ENCODE assay signal across 8 cellular contexts in genomic region chr7:49773082-49773938, GRCh38. TPM values are rescaled to one million over a fixed set of nuclear protein-coding genes. Genes with fewer than 3 reads are reported as not detected.
DNase-seq lines count a peak whose midpoint lies in the region; ATAC-seq, FAIRE-seq and TF ChIP-seq lines count a peak whose summit lies in the region.
"Had no signal": no experiment of that assay in that cellular context is flagged by ENCODE, and none has a peak within 500 bp of the region (broad histone marks: within the 10 kb centered on the region; RNA-seq: fewer than 3 reads in every experiment).

TSS of gene VWC2 (plus strand) at chr7:49773638. CDS start at chr7:49775436, 1,798 bp downstream.

- ATAC-seq in GM19452 (IDR thresholded peaks at IDR 0.05; ENCODE audit: unreplicated experiment) = no peak

- no peak within 1 kb of the TSS for H3K9ac ChIP-seq in H9 (ENCODE audit: extremely low read depth, insufficient read length, low read length)
- no peak within 1 kb of the TSS for H3K9ac ChIP-seq in astrocyte (ENCODE audit: low read length)
- H3K9ac ChIP-seq in kidney (ENCODE audit: low read length in 2 of 2) = no peak within 1 kb of the TSS
- peak within 1 kb of the TSS in 1 of 2 donors; percentile 41 for H3K9ac ChIP-seq in stomach smooth muscle (ENCODE audit: low read length in 2 of 2)

- H3K36me3 ChIP-seq in astrocyte (ENCODE audit: insufficient read depth, low read length) (no peaks in the 10 kb centered on the region), kidney (ENCODE audit: control insufficient read depth in 1 of 2, insufficient read depth in 2 of 2, low read length in 2 of 2) (no peaks in the 10 kb centered on the region), stomach smooth muscle (ENCODE audit: control insufficient read depth in 2 of 2, insufficient read depth in 2 of 2, low read length in 2 of 2) (no peaks in the 10 kb centered on the region)

- no peak within 1 kb of the TSS for H3K27ac ChIP-seq in H9 (ENCODE audit: insufficient read length, low read depth, low read length)
- no peak within 1 kb of the TSS for H3K27ac ChIP-seq in astrocyte (ENCODE audit: low read depth, low read length)
- no peak within 1 kb of the TSS for H3K27ac ChIP-seq in kidney (ENCODE audit: low read depth in 2 of 2, low read length in 2 of 2)
- no peak within 1 kb of the TSS for H3K27ac ChIP-seq in stomach smooth muscle (ENCODE audit: low read length)

- H3K14ac ChIP-seq in H9 (ENCODE audit: insufficient read depth, low read length) = no peak within 1 kb of the TSS

- H3K36me3 Mint-ChIP-seq in H9 (ENCODE audit: insufficient read depth in 1 of 3, low read depth in 3 of 3) = peaks cover 0 to 4% (median 0%) of the 10 kb centered on the region in 3 experiments; a peak in 2 of 7 replicates
- H3K36me3 Mint-ChIP-seq in astrocyte (ENCODE audit: low read depth, unreplicated experiment) = no peaks in the 10 kb centered on the region

- H3K56ac ChIP-seq in H9 (ENCODE audit: insufficient read length, low read depth, low read length) = no peak within 1 kb of the TSS

- no peaks in the 10 kb centered on the region for H3K9me3 ChIP-seq in H9 (ENCODE audit: control insufficient read depth, low read depth, low read length)
- no peaks in the 10 kb centered on the region for H3K9me3 ChIP-seq in astrocyte (ENCODE audit: insufficient read depth, low read depth, low read length)
- no peaks in the 10 kb centered on the region for H3K9me3 ChIP-seq in kidney (ENCODE audit: control insufficient read depth in 1 of 2, low read length in 2 of 2)
- H3K9me3 ChIP-seq in stomach smooth muscle (ENCODE audit: control insufficient read depth in 2 of 2, low read length in 2 of 2) = no peaks in the 10 kb centered on the region

- H2BK120ac ChIP-seq in H9 (ENCODE audit: low read depth, low read length, poor library complexity, severe bottlenecking) = no peak within 1 kb of the TSS

- H3K27ac Mint-ChIP-seq in H9 (no peak within 1 kb of the TSS; a peak in 1 of 7 replicates), astrocyte (ENCODE audit: unreplicated experiment) (no peak within 1 kb of the TSS)
- H3K27ac Mint-ChIP-seq: activated CD4-positive, alpha-beta memory T cell treated with anti-CD3 and anti-CD28 coated beads, Interleukin-2, amount 10 ng/mL, durations not matched to agents 7 days and 5 days had no signal

- H3K27me3 ChIP-seq in H9 (ENCODE audit: insufficient read depth, low read length) (peaks cover 36% of the 10 kb centered on the region), astrocyte (ENCODE audit: insufficient read depth, low read length) (peaks cover 25% of the 10 kb centered on the region), stomach smooth muscle (ENCODE audit: control insufficient read depth in 1 of 2, insufficient read depth in 2 of 2, low read length in 2 of 2) (peaks cover 16% of the 10 kb centered on the region in 2 donors)

- H3K23ac ChIP-seq in H9 (ENCODE audit: insufficient read length, low read depth, low read length) = no peak within 1 kb of the TSS

- H3K23me2 ChIP-seq in H9 (ENCODE audit: insufficient read length, low read depth, low read length, poor library complexity, severe bottlenecking) = peaks cover 26% of the 10 kb centered on the region

- no peak within 1 kb of the TSS for H4K5ac ChIP-seq in H9 (ENCODE audit: insufficient read length, low read depth, low read length)

- H2BK15ac ChIP-seq in H9 (ENCODE audit: low read depth, low read length) = no peak within 1 kb of the TSS

- H3K9me3 Mint-ChIP-seq in H9 (peaks cover 0 to 3% of the 10 kb centered on the region in 2 experiments; a peak in 1 of 5 replicates), astrocyte (ENCODE audit: unreplicated experiment) (no peaks in the 10 kb centered on the region)
- H3K9me3 Mint-ChIP-seq: activated CD4-positive, alpha-beta memory T cell treated with anti-CD3 and anti-CD28 coated beads, Interleukin-2, amount 10 ng/mL, durations not matched to agents 7 days and 5 days had no signal

- H4K20me1 ChIP-seq in H9 (ENCODE audit: control insufficient read depth, insufficient read depth, insufficient read length) (no peaks in the 10 kb centered on the region), astrocyte (ENCODE audit: insufficient read depth, low read length) (no peaks in the 10 kb centered on the region)

- H3K4me1 Mint-ChIP-seq in H9 (peaks cover 20 to 27% of the 10 kb centered on the region in 2 experiments), astrocyte (ENCODE audit: low read depth, unreplicated experiment) (peaks cover 6% of the 10 kb centered on the region)

- H2BK5ac ChIP-seq in H9 (ENCODE audit: insufficient read length, low read length) = no peak within 1 kb of the TSS

- WGBS in H9 (ENCODE audit: extremely low coverage, insufficient read length, low lambda C conversion rate) = no CpG with 5 or more reads among the region's 83 CpGs

- no peak within 1 kb of the TSS for H3K4ac ChIP-seq in H9 (ENCODE audit: low read depth, low read length)

- no peak for TF ChIP-seq CTCF in H9 (conservative IDR thresholded peaks at IDR 0.05)
- no peak for TF ChIP-seq CTCF in astrocyte (IDR thresholded peaks at IDR 0.05; ENCODE audit: insufficient read depth, low read depth, low read length)
- no peak for TF ChIP-seq CTCF in kidney (IDR thresholded peaks at IDR 0.05; ENCODE audit: borderline replicate concordance, extremely low read depth, insufficient read depth)

- H3T11ph ChIP-seq in H9 (ENCODE audit: low read length) = no peak within 1 kb of the TSS

- H3K4me3 Mint-ChIP-seq in H9 (peak within 1 kb of the TSS; percentile 65 to 90), astrocyte (ENCODE audit: unreplicated experiment) (peak within 1 kb of the TSS; percentile 89)
- H3K4me3 Mint-ChIP-seq: activated CD4-positive, alpha-beta memory T cell treated with anti-CD3 and anti-CD28 coated beads, Interleukin-2, amount 10 ng/mL, durations not matched to agents 7 days and 5 days had no signal

- H4K8ac ChIP-seq in H9 (replicated peaks; ENCODE audit: insufficient read length, low read depth, low read length) = no peak within 1 kb of the TSS

- H3K79me1 ChIP-seq in H9 (ENCODE audit: insufficient read depth, low read depth, low read length, poor library complexity, severe bottlenecking) = no peaks in the 10 kb centered on the region

- H3K27me3 Mint-ChIP-seq in H9 (ENCODE audit: low read depth) = peaks cover 92% of the 10 kb centered on the region
- H3K27me3 Mint-ChIP-seq in astrocyte (ENCODE audit: low read depth, unreplicated experiment) = peaks cover 59% of the 10 kb centered on the region

- intact Hi-C loops in kidney (cut with DNase I) = no loop called here

- FAIRE-seq in astrocyte (lab: Jason Lieb, UNC) (no peak), kidney (lab: Jason Lieb, UNC) (no peak)

- peak; percentile 46 for DNase-seq in H9
- no peak for DNase-seq in astrocyte (ENCODE audit: low read depth)
- peak; percentile 70 for DNase-seq in kidney
- DNase-seq in NCI-H2171 (lab: John Stamatoyannopoulos, UW) = no peak
- DNase-seq in NCI-H146 (lab: John Stamatoyannopoulos, UW) = no peak
- DNase-seq: activated CD4-positive, alpha-beta memory T cell treated with anti-CD3 and anti-CD28 coated beads, Interleukin-2, amount 10 ng/mL, durations not matched to agents 7 days and 5 days had no signal

- H2AK5ac ChIP-seq in H9 (ENCODE audit: insufficient read length, low read length) = no peak within 1 kb of the TSS

- no peak within 1 kb of the TSS for H3K4me3 ChIP-seq in astrocyte (ENCODE audit: insufficient read depth, low read depth, low read length)
- peak within 1 kb of the TSS in 1 of 2 donors; percentile 39 for H3K4me3 ChIP-seq in kidney (ENCODE audit: low read length in 2 of 2)
- H3K4me3 ChIP-seq in stomach smooth muscle (ENCODE audit: low read length in 2 of 2) = peak within 1 kb of the TSS; percentile 52 to 72

- no peak within 1 kb of the TSS for H4K91ac ChIP-seq in H9 (ENCODE audit: insufficient read length, low read depth, low read length)

- H2BK20ac ChIP-seq in H9 (ENCODE audit: low read depth, low read length, poor library complexity, severe bottlenecking) = no peak within 1 kb of the TSS

- H2BK12ac ChIP-seq in H9 (ENCODE audit: insufficient read length, low read depth, low read length) = no peak within 1 kb of the TSS

- no peak within 1 kb of the TSS for H3K18ac ChIP-seq in H9 (ENCODE audit: insufficient read length, low read depth, low read length)

- H2AFZ ChIP-seq in H9 (ENCODE audit: low read length) (no peak within 1 kb of the TSS), astrocyte (ENCODE audit: low read depth, low read length) (no peak within 1 kb of the TSS)

- H3K79me2 ChIP-seq in H9 (ENCODE audit: insufficient read depth, low read length) (no peaks in the 10 kb centered on the region), astrocyte (ENCODE audit: insufficient read depth, low read length) (no peaks in the 10 kb centered on the region)

- peaks cover 3% of the 10 kb centered on the region; the same call in 1 of the 2 replicates for H3K4me1 ChIP-seq in H9 (ENCODE audit: insufficient read depth, low read length)
- H3K4me1 ChIP-seq in astrocyte (ENCODE audit: insufficient read depth, low read length) = no peaks in the 10 kb centered on the region
- H3K4me1 ChIP-seq in kidney (ENCODE audit: control insufficient read depth in 1 of 2, insufficient read depth in 1 of 2, low read depth in 1 of 2, low read length in 2 of 2) = peaks cover 0 to 6% of the 10 kb centered on the region in 2 donors
- H3K4me1 ChIP-seq in stomach smooth muscle (ENCODE audit: control insufficient read depth, insufficient read depth, low read length) = peaks cover 22% of the 10 kb centered on the region

- H3K4me2 ChIP-seq in H9 (ENCODE audit: insufficient read depth, insufficient read length, low read length) (peak within 1 kb of the TSS; percentile 93), astrocyte (ENCODE audit: low read length) (peak within 1 kb of the TSS; percentile 50)

RNA-seq across cellular contexts. Expression of gene VWC2, which starts in this region (rescaled TPM):
- 0.02 TPM in 2 replicates for total RNA-seq in H9 (2021)
- total RNA-seq in astrocyte = 0.02 TPM in 1 of 2 replicates, not detected in the other
- total RNA-seq in kidney = 0.06 TPM
- polyA plus RNA-seq in kidney (ENCODE audit: insufficient read depth, low read depth, low replicate concordance) = 0.13 TPM
- total RNA-seq: activated CD4-positive, alpha-beta memory T cell treated with anti-CD3 and anti-CD28 coated beads, Interleukin-2, amount 10 ng/mL, durations not matched to agents 7 days and 5 days had no signal

Comparison
In these comparisons a context has a peak if more than half of its experiments do, and no peak if none do; other contexts are left out.
1. Peak in DNase-seq and H3K4me2 ChIP-seq in H9; RNA of the gene not detected or under 1 TPM.
2. Peak in DNase-seq in kidney; RNA of the gene not detected or under 1 TPM.